Comparison of ENCODE assay signal across 11 cellular contexts in genomic region chr18:52670903-52671302, GRCh38.
DNase-seq lines count a peak whose midpoint lies in the region; ATAC-seq and TF ChIP-seq lines count a peak whose summit lies in the region.
"Had no signal": no experiment of that assay in that cellular context is flagged by ENCODE, and none has a peak within 500 bp of the region (broad histone marks: within the 10 kb centered on the region; RNA-seq: fewer than 3 reads in every experiment).

No MANE protein-coding gene starts in this region.

- H4K20me1 ChIP-seq in neural progenitor cell (ENCODE audit: low read depth), result no peaks in the 10 kb centered on the region

- no peak overlapping the region for H3K4me2 ChIP-seq in neural progenitor cell

- intact Hi-C loops in sciatic nerve (cut with DNase I), result no loop called here

- H3K27ac Mint-ChIP-seq in neural progenitor cell, result no peak overlapping the region
- H3K27ac Mint-ChIP-seq: stimulated activated naive B cell treated with anti-CD40 and anti-IgM and Interleukin-4, amounts not matched to agents 10 μg/mL and 1 μg/mL and 100 μg/mL, for 72 hours had no signal

- no peak for TF ChIP-seq EP300 in gastroesophageal sphincter (IDR thresholded peaks at IDR 0.05)

- ATAC-seq in sciatic nerve, result no peak
- ATAC-seq in gastroesophageal sphincter, result no peak
- ATAC-seq: activated T-cell treated with anti-CD3 and anti-CD28 coated beads, Interleukin-2, amount 50 U/mL, for 4 hours; stimulated activated naive B cell treated with anti-CD40 and anti-IgM and Interleukin-4, amounts not matched to agents 10 μg/mL and 1 μg/mL and 100 μg/mL, for 72 hours had no signal

- H3K4me3 ChIP-seq in neural progenitor cell, result no peak overlapping the region
- no peak overlapping the region for H3K4me3 ChIP-seq in gastroesophageal sphincter

- H3K9me3 Mint-ChIP-seq in neural progenitor cell, result peaks cover 18% of the 10 kb centered on the region
- H3K9me3 Mint-ChIP-seq: stimulated activated naive B cell treated with anti-CD40 and anti-IgM and Interleukin-4, amounts not matched to agents 10 μg/mL and 1 μg/mL and 100 μg/mL, for 72 hours had no signal

- H3K36me3 Mint-ChIP-seq in neural progenitor cell, result peaks cover 6% of the 10 kb centered on the region
- H3K36me3 Mint-ChIP-seq: stimulated activated naive B cell treated with anti-CD40 and anti-IgM and Interleukin-4, amounts not matched to agents 10 μg/mL and 1 μg/mL and 100 μg/mL, for 72 hours had no signal

- peaks cover 2% of the 10 kb centered on the region for H3K27me3 Mint-ChIP-seq in neural progenitor cell (ENCODE audit: insufficient read depth, low read depth)
- H3K27me3 Mint-ChIP-seq: stimulated activated naive B cell treated with anti-CD40 and anti-IgM and Interleukin-4, amounts not matched to agents 10 μg/mL and 1 μg/mL and 100 μg/mL, for 72 hours had no signal

- H3K36me3 ChIP-seq in neural progenitor cell, result no peaks in the 10 kb centered on the region
- H3K36me3 ChIP-seq in gastroesophageal sphincter, result no peaks in the 10 kb centered on the region

- DNase-seq in GM10266 (ENCODE audit: extremely low spot score) (peak; percentile 8), NCI-H1092 treated with DMSO at 0.1 percent for 48 hours (lab: John Stamatoyannopoulos, UW) (peak; percentile 70), astrocyte of the hippocampus (ENCODE audit: low read depth, low spot score) (peak; percentile 24), neural progenitor cell (ENCODE audit: low spot score) (no peak), sciatic nerve (ENCODE audit: low spot score) (no peak), NCI-H128 (lab: John Stamatoyannopoulos, UW; ENCODE audit: unreplicated experiment) (no peak), NK-92 (lab: John Stamatoyannopoulos, UW; ENCODE audit: unreplicated experiment) (no peak)
- DNase-seq: activated T-cell treated with anti-CD3 and anti-CD28 coated beads, Interleukin-2, amount 50 U/mL, for 4 hours; nucleus accumbens; stimulated activated naive B cell treated with anti-CD40 and anti-IgM and Interleukin-4, amounts not matched to agents 10 μg/mL and 1 μg/mL and 100 μg/mL, for 72 hours had no signal

- H2AFZ ChIP-seq in neural progenitor cell (replicated peaks), result no peak overlapping the region

- no peak overlapping the region for H3K9ac ChIP-seq in neural progenitor cell

- no peak overlapping the region for H3K4me3 Mint-ChIP-seq in neural progenitor cell
- H3K4me3 Mint-ChIP-seq: activated T-cell treated with anti-CD3 and anti-CD28 coated beads, Interleukin-2, amount 50 U/mL, for 4 hours; stimulated activated naive B cell treated with anti-CD40 and anti-IgM and Interleukin-4, amounts not matched to agents 10 μg/mL and 1 μg/mL and 100 μg/mL, for 72 hours had no signal

- H3K79me2 ChIP-seq in neural progenitor cell (ENCODE audit: low read depth), result no peaks in the 10 kb centered on the region

- H3K9me3 ChIP-seq in neural progenitor cell (ENCODE audit: low read depth) (no peaks in the 10 kb centered on the region), gastroesophageal sphincter (no peaks in the 10 kb centered on the region)

- TF ChIP-seq CTCF in GM10266 (IDR thresholded peaks at IDR 0.05; ENCODE audit: control insufficient read depth, insufficient read depth, low read depth, missing control alignments) (peak; percentile 2), neural progenitor cell (IDR thresholded peaks at IDR 0.05) (peak; percentile 20), gastroesophageal sphincter (IDR thresholded peaks at IDR 0.05) (no peak)

- no peak overlapping the region for H3K27ac ChIP-seq in neural progenitor cell
- H3K27ac ChIP-seq in gastroesophageal sphincter, result no peak overlapping the region

- peaks cover 10% of the 10 kb centered on the region for H3K4me1 Mint-ChIP-seq in neural progenitor cell
- H3K4me1 Mint-ChIP-seq: stimulated activated naive B cell treated with anti-CD40 and anti-IgM and Interleukin-4, amounts not matched to agents 10 μg/mL and 1 μg/mL and 100 μg/mL, for 72 hours had no signal

- H3K4me1 ChIP-seq in neural progenitor cell, result peaks cover 10% of the 10 kb centered on the region
- no peaks in the 10 kb centered on the region for H3K4me1 ChIP-seq in gastroesophageal sphincter

- no peak for TF ChIP-seq POLR2A in gastroesophageal sphincter (IDR thresholded peaks at IDR 0.05)

- WGBS in gastroesophageal sphincter (ENCODE audit: low coverage in 1 of 2), 2 donors, result 14 to 22% methylated on average over 3 of the region's 3 CpGs

- H3F3A ChIP-seq in neural progenitor cell (ENCODE audit: low read depth), result no peaks in the 10 kb centered on the region

- H3K27me3 ChIP-seq in neural progenitor cell (no peaks in the 10 kb centered on the region), gastroesophageal sphincter (no peaks in the 10 kb centered on the region)

Comparison
In these comparisons a context has a peak if more than half of its experiments do, and no peak if none do; other contexts are left out.
1. DNase-seq: peak in GM10266 (single experiment), NCI-H1092 treated with DMSO at 0.1 percent for 48 hours (single experiment) and astrocyte of the hippocampus (single experiment); none in neural progenitor cell (single experiment), sciatic nerve (single experiment), NCI-H128 (single experiment) and NK-92 (single experiment).
2. CTCF ChIP-seq: peak in GM10266 (single experiment) and neural progenitor cell (single experiment); none in gastroesophageal sphincter (0 of 4).